In genomic region chr1:207815913-207816312, GRCh38 we compare ENCODE assay signal across 8 cellular contexts.
DNase-seq lines count a peak whose midpoint lies in the region; TF ChIP-seq lines count a peak whose summit lies in the region.

No MANE protein-coding gene starts in this region.

- intact Hi-C loops in activated CD4-positive, alpha-beta T cell treated with anti-CD3 and anti-CD28 coated beads, Interleukin-2, amount 10 ng/mL, durations not matched to agents 24 days and 14 days (cut with micrococcal nuclease), result no loop called here

- no peaks in the 10 kb centered on the region for H3K9me3 ChIP-seq in suprapubic skin

- TF ChIP-seq CTCF in fibroblast of mammary gland (conservative IDR thresholded peaks at IDR 0.05; ENCODE audit: control insufficient read depth, insufficient read depth, low read depth, low read length) (no peak), suprapubic skin (IDR thresholded peaks at IDR 0.05) (no peak)

- peak overlapping the region; percentile 35 for H3K4me3 Mint-ChIP-seq in activated CD4-positive, alpha-beta T cell treated with anti-CD3 and anti-CD28 coated beads, Interleukin-2, amount 10 ng/mL, durations not matched to agents 24 days and 14 days

- H3K36me3 Mint-ChIP-seq in activated CD4-positive, alpha-beta T cell treated with anti-CD3 and anti-CD28 coated beads, Interleukin-2, amount 10 ng/mL, durations not matched to agents 24 days and 14 days (ENCODE audit: low read depth), result peaks cover 55% of the 10 kb centered on the region

- no peak overlapping the region for H3K4me3 ChIP-seq in fibroblast of mammary gland (ENCODE audit: control insufficient read depth, low read depth, low read length)
- no peak overlapping the region for H3K4me3 ChIP-seq in suprapubic skin

- no peak for TF ChIP-seq EP300 in suprapubic skin (IDR thresholded peaks at IDR 0.05)

- H3K36me3 ChIP-seq in suprapubic skin, result peaks cover 69% of the 10 kb centered on the region

- H3K9me3 Mint-ChIP-seq in activated CD4-positive, alpha-beta T cell treated with anti-CD3 and anti-CD28 coated beads, Interleukin-2, amount 10 ng/mL, durations not matched to agents 24 days and 14 days, result no peaks in the 10 kb centered on the region

- H3K4me1 ChIP-seq in suprapubic skin, result peaks cover 94% of the 10 kb centered on the region

- H3K27ac ChIP-seq in suprapubic skin, result no peak overlapping the region

- no peaks in the 10 kb centered on the region for H3K27me3 ChIP-seq in suprapubic skin

- H3K27me3 Mint-ChIP-seq in activated CD4-positive, alpha-beta T cell treated with anti-CD3 and anti-CD28 coated beads, Interleukin-2, amount 10 ng/mL, durations not matched to agents 24 days and 14 days, result no peaks in the 10 kb centered on the region

- TF ChIP-seq POLR2A in suprapubic skin (IDR thresholded peaks at IDR 0.05), result no peak

- WGBS in suprapubic skin, result 77% methylated on average over 2 of the region's 2 CpGs

- H3K27ac Mint-ChIP-seq in activated CD4-positive, alpha-beta T cell treated with anti-CD3 and anti-CD28 coated beads, Interleukin-2, amount 10 ng/mL, durations not matched to agents 24 days and 14 days, result peak overlapping the region; percentile 85

- peak; percentile 66 for DNase-seq in activated CD8-positive, alpha-beta memory T cell treated with anti-CD3 and anti-CD28 coated beads for 24 hours
- DNase-seq in activated CD8-positive, alpha-beta memory T cell treated with anti-CD3 and anti-CD28 coated beads, Interleukin-2, amount 50 U/mL, for 4 hours, result no peak
- peak; percentile 75 for DNase-seq in activated CD4-positive, alpha-beta T cell treated with anti-CD3 and anti-CD28 coated beads, Interleukin-2, amount 10 ng/mL, durations not matched to agents 24 days and 14 days
- DNase-seq in fibroblast of mammary gland (ENCODE audit: low read depth), result peak; percentile 79
- peak; percentile 38 to 50 for DNase-seq in suprapubic skin (ENCODE audit: low spot score in 2 of 2)
- no peak for DNase-seq in HT-29 (ENCODE audit: low spot score)
- no peak for DNase-seq in RPMI8226
- no peak for DNase-seq in inferior parietal cortex (ENCODE audit: extremely low spot score)

- H3K4me1 Mint-ChIP-seq in activated CD4-positive, alpha-beta T cell treated with anti-CD3 and anti-CD28 coated beads, Interleukin-2, amount 10 ng/mL, durations not matched to agents 24 days and 14 days, result peaks cover 53% of the 10 kb centered on the region

Comparison
In these comparisons a context has a peak if more than half of its experiments do, and no peak if none do; other contexts are left out.
1. DNase-seq: peak in activated CD8-positive, alpha-beta memory T cell treated with anti-CD3 and anti-CD28 coated beads for 24 hours (single experiment), activated CD4-positive, alpha-beta T cell treated with anti-CD3 and anti-CD28 coated beads, Interleukin-2, amount 10 ng/mL, durations not matched to agents 24 days and 14 days (single experiment), fibroblast of mammary gland (single experiment) and suprapubic skin (2 of 2); none in activated CD8-positive, alpha-beta memory T cell treated with anti-CD3 and anti-CD28 coated beads, Interleukin-2, amount 50 U/mL, for 4 hours (single experiment), HT-29 (single experiment), RPMI8226 (single experiment) and inferior parietal cortex (single experiment).